ENCODE assay signal across 1 cellular context in the genomic region with DNA sequence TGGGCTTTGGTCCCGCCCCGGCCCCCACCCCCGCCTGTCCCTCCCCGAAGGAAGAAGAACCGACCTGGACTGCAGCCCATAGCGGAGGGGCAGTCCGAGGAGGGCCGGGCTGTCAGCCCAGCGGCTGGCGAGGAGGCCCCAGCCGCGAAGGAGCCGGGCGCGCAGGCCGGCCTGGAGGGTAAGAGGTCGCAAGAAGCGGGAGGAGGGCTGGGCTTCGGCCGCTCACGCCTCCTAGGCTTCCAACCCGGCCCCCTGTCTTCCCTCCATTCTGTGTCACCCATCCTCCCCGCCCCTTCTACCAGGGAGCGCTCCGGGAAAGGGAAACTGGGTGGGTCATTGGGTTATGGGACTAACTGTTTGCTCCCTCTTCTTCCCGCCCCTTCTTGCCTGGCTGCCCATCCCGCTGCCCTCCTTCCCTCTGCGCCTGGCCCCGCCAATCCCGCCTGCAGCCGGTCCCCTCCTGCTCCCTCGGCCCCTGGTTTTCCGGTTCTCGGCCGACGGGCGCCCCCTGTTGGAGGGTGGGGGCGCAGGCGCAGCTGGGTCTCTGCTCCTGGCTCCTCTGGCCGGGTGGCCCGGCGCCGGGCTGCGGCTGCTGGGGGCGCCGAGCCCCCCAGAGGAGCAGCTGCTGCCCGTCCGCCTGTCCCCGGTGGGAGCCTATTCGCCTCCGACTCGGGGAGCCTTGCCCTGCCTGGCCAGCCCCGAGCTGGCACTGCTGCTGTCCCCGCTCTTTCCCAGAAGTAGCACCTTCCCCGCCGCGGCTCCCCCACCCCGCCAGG.
TF ChIP-seq lines count a peak whose summit lies in the region.

No MANE protein-coding gene starts in this region.

TF ChIP-seq in SK-N-SH, 30 proteins besides CTCF, POLR2A, EP300 and RAD21 (continued from another document):
- TF ChIP-seq, protein P1, sequence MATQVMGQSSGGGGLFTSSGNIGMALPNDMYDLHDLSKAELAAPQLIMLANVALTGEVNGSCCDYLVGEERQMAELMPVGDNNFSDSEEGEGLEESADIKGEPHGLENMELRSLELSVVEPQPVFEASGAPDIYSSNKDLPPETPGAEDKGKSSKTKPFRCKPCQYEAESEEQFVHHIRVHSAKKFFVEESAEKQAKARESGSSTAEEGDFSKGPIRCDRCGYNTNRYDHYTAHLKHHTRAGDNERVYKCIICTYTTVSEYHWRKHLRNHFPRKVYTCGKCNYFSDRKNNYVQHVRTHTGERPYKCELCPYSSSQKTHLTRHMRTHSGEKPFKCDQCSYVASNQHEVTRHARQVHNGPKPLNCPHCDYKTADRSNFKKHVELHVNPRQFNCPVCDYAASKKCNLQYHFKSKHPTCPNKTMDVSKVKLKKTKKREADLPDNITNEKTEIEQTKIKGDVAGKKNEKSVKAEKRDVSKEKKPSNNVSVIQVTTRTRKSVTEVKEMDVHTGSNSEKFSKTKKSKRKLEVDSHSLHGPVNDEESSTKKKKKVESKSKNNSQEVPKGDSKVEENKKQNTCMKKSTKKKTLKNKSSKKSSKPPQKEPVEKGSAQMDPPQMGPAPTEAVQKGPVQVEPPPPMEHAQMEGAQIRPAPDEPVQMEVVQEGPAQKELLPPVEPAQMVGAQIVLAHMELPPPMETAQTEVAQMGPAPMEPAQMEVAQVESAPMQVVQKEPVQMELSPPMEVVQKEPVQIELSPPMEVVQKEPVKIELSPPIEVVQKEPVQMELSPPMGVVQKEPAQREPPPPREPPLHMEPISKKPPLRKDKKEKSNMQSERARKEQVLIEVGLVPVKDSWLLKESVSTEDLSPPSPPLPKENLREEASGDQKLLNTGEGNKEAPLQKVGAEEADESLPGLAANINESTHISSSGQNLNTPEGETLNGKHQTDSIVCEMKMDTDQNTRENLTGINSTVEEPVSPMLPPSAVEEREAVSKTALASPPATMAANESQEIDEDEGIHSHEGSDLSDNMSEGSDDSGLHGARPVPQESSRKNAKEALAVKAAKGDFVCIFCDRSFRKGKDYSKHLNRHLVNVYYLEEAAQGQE (IDR thresholded peaks at IDR 0.05; ENCODE audit: low read depth, low read length): no peak
- no peak for TF ChIP-seq TEAD4 (IDR thresholded peaks at IDR 0.05; ENCODE audit: borderline replicate concordance, insufficient read depth)
